ENCODE assay signal across 4 cellular contexts in genomic region chr6:70317799-70318198, GRCh38. TPM values are rescaled to one million over a fixed set of nuclear protein-coding genes. Genes with fewer than 3 reads are reported as not detected.
"Had no signal": no experiment of that assay in that cellular context is flagged by ENCODE, and none has a peak within 500 bp of the region (broad histone marks: within the 10 kb centered on the region; RNA-seq: fewer than 3 reads in every experiment).

No MANE protein-coding gene starts in this region.

RNA-seq across cellular contexts. Expression of gene COL9A1, which starts 14.9 kb away (rescaled TPM):
- total RNA-seq: LHCN-M2, M059J, MCF 10A, NCI-H460 had no signal
